Comparison of ENCODE assay signal across 1 cellular context in the genomic region with DNA sequence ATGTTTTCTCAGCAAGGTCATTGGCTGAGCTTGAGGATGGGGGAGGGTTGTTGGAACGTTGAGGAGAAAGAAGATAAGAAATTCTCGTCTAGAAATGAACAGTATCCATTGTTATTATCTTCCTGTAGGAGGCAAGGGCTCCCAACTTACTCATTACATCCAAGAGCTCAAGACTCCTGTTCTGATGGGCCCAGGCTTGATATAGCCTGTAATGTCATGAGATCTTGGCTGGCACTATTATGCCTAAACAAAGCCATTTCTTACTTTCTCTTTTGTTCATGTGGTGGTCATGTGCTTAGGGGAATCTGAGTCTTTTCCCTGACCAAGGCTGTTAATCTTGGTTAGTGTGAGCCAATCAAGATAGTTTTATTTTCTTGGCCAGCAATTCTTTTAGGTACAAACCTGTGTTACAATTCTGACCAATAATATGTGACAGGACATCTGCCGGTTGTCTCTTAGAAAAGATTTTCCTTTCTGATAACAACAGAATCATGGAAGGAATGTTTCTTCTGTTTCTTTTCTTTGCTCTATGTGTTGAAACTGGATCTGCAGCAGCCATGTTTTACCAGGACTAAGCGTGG.
TF ChIP-seq lines count a peak whose summit lies in the region.

No MANE protein-coding gene starts in this region.

TF ChIP-seq in K562, 482 proteins besides CTCF, POLR2A, EP300 and RAD21 (continued from another document and continues in another):
- TF ChIP-seq, protein P1, sequence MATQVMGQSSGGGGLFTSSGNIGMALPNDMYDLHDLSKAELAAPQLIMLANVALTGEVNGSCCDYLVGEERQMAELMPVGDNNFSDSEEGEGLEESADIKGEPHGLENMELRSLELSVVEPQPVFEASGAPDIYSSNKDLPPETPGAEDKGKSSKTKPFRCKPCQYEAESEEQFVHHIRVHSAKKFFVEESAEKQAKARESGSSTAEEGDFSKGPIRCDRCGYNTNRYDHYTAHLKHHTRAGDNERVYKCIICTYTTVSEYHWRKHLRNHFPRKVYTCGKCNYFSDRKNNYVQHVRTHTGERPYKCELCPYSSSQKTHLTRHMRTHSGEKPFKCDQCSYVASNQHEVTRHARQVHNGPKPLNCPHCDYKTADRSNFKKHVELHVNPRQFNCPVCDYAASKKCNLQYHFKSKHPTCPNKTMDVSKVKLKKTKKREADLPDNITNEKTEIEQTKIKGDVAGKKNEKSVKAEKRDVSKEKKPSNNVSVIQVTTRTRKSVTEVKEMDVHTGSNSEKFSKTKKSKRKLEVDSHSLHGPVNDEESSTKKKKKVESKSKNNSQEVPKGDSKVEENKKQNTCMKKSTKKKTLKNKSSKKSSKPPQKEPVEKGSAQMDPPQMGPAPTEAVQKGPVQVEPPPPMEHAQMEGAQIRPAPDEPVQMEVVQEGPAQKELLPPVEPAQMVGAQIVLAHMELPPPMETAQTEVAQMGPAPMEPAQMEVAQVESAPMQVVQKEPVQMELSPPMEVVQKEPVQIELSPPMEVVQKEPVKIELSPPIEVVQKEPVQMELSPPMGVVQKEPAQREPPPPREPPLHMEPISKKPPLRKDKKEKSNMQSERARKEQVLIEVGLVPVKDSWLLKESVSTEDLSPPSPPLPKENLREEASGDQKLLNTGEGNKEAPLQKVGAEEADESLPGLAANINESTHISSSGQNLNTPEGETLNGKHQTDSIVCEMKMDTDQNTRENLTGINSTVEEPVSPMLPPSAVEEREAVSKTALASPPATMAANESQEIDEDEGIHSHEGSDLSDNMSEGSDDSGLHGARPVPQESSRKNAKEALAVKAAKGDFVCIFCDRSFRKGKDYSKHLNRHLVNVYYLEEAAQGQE (CRISPR knock-in tag; IDR thresholded peaks at IDR 0.05; ENCODE audit: low read depth), result no peak
- TF ChIP-seq BRD9 (IDR thresholded peaks at IDR 0.05; ENCODE audit: low read depth, partially characterized antibody), result peak; percentile 48
- TF ChIP-seq MEIS2 (IDR thresholded peaks at IDR 0.05; ENCODE audit: partially characterized antibody), result peak; percentile 7
- TF ChIP-seq, protein P2, sequence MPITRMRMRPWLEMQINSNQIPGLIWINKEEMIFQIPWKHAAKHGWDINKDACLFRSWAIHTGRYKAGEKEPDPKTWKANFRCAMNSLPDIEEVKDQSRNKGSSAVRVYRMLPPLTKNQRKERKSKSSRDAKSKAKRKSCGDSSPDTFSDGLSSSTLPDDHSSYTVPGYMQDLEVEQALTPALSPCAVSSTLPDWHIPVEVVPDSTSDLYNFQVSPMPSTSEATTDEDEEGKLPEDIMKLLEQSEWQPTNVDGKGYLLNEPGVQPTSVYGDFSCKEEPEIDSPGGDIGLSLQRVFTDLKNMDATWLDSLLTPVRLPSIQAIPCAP (CRISPR knock-in tag; IDR thresholded peaks at IDR 0.05; ENCODE audit: borderline replicate concordance), result no peak
- TF ChIP-seq ZNF174 (CRISPR knock-in tag; IDR thresholded peaks at IDR 0.05), result no peak
- TF ChIP-seq DNMT1 (IDR thresholded peaks at IDR 0.05), result no peak
- TF ChIP-seq, protein P3, sequence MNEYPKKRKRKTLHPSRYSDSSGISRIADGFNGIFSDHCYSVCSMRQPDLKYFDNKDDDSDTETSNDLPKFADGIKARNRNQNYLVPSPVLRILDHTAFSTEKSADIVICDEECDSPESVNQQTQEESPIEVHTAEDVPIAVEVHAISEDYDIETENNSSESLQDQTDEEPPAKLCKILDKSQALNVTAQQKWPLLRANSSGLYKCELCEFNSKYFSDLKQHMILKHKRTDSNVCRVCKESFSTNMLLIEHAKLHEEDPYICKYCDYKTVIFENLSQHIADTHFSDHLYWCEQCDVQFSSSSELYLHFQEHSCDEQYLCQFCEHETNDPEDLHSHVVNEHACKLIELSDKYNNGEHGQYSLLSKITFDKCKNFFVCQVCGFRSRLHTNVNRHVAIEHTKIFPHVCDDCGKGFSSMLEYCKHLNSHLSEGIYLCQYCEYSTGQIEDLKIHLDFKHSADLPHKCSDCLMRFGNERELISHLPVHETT (CRISPR knock-in tag; conservative IDR thresholded peaks at IDR 0.05 in 1 of 2, IDR thresholded peaks at IDR 0.05 in 1 of 2), result peak in 1 of 2 experiments; percentile 73; a peak in 1 of 4 replicates
- peak; percentile 38; the same call in 1 of the 2 replicates for TF ChIP-seq DDX20 (tag; IDR thresholded peaks at IDR 0.05; ENCODE audit: low read depth)
- TF ChIP-seq L3MBTL2 (IDR thresholded peaks at IDR 0.05), result peak; percentile 77
- TF ChIP-seq ZNF311 (CRISPR knock-in tag; IDR thresholded peaks at IDR 0.05), result peak; percentile 47; the same call in 1 of the 2 replicates
- TF ChIP-seq, protein P4, sequence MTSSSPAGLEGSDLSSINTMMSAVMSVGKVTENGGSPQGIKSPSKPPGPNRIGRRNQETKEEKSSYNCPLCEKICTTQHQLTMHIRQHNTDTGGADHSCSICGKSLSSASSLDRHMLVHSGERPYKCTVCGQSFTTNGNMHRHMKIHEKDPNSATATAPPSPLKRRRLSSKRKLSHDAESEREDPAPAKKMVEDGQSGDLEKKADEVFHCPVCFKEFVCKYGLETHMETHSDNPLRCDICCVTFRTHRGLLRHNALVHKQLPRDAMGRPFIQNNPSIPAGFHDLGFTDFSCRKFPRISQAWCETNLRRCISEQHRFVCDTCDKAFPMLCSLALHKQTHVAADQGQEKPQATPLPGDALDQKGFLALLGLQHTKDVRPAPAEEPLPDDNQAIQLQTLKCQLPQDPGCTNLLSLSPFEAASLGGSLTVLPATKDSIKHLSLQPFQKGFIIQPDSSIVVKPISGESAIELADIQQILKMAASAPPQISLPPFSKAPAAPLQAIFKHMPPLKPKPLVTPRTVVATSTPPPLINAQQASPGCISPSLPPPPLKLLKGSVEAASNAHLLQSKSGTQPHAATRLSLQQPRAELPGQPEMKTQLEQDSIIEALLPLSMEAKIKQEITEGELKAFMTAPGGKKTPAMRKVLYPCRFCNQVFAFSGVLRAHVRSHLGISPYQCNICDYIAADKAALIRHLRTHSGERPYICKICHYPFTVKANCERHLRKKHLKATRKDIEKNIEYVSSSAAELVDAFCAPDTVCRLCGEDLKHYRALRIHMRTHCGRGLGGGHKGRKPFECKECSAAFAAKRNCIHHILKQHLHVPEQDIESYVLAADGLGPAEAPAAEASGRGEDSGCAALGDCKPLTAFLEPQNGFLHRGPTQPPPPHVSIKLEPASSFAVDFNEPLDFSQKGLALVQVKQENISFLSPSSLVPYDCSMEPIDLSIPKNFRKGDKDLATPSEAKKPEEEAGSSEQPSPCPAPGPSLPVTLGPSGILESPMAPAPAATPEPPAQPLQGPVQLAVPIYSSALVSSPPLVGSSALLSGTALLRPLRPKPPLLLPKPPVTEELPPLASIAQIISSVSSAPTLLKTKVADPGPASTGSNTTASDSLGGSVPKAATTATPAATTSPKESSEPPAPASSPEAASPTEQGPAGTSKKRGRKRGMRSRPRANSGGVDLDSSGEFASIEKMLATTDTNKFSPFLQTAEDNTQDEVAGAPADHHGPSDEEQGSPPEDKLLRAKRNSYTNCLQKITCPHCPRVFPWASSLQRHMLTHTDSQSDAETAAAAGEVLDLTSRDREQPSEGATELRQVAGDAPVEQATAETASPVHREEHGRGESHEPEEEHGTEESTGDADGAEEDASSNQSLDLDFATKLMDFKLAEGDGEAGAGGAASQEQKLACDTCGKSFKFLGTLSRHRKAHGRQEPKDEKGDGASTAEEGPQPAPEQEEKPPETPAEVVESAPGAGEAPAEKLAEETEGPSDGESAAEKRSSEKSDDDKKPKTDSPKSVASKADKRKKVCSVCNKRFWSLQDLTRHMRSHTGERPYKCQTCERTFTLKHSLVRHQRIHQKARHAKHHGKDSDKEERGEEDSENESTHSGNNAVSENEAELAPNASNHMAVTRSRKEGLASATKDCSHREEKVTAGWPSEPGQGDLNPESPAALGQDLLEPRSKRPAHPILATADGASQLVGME (CRISPR knock-in tag; IDR thresholded peaks at IDR 0.05), result no peak
- TF ChIP-seq, protein P5, sequence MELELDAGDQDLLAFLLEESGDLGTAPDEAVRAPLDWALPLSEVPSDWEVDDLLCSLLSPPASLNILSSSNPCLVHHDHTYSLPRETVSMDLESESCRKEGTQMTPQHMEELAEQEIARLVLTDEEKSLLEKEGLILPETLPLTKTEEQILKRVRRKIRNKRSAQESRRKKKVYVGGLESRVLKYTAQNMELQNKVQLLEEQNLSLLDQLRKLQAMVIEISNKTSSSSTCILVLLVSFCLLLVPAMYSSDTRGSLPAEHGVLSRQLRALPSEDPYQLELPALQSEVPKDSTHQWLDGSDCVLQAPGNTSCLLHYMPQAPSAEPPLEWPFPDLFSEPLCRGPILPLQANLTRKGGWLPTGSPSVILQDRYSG (tag; conservative IDR thresholded peaks at IDR 0.05; ENCODE audit: low read depth), result peak; percentile 67; the same call in 1 of the 2 replicates
- no peak for TF ChIP-seq BRD4 (IDR thresholded peaks at IDR 0.05)
- TF ChIP-seq, protein P6, sequence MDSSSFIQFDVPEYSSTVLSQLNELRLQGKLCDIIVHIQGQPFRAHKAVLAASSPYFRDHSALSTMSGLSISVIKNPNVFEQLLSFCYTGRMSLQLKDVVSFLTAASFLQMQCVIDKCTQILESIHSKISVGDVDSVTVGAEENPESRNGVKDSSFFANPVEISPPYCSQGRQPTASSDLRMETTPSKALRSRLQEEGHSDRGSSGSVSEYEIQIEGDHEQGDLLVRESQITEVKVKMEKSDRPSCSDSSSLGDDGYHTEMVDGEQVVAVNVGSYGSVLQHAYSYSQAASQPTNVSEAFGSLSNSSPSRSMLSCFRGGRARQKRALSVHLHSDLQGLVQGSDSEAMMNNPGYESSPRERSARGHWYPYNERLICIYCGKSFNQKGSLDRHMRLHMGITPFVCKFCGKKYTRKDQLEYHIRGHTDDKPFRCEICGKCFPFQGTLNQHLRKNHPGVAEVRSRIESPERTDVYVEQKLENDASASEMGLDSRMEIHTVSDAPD (CRISPR knock-in tag; IDR thresholded peaks at IDR 0.05), result no peak
- TF ChIP-seq, protein P7, sequence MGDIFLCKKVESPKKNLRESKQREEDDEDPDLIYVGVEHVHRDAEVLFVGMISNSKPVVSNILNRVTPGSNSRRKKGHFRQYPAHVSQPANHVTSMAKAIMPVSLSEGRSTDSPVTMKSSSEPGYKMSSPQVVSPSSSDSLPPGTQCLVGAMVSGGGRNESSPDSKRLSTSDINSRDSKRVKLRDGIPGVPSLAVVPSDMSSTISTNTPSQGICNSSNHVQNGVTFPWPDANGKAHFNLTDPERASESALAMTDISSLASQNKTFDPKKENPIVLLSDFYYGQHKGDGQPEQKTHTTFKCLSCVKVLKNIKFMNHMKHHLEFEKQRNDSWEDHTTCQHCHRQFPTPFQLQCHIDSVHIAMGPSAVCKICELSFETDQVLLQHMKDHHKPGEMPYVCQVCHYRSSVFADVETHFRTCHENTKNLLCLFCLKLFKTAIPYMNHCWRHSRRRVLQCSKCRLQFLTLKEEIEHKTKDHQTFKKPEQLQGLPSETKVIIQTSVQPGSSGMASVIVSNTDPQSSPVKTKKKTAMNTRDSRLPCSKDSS (IDR thresholded peaks at IDR 0.05; ENCODE audit: low read depth, partially characterized antibody), result no peak
- TF ChIP-seq RHOXF2B (CRISPR knock-in tag; conservative IDR thresholded peaks at IDR 0.05), result no peak
- TF ChIP-seq, protein P8, sequence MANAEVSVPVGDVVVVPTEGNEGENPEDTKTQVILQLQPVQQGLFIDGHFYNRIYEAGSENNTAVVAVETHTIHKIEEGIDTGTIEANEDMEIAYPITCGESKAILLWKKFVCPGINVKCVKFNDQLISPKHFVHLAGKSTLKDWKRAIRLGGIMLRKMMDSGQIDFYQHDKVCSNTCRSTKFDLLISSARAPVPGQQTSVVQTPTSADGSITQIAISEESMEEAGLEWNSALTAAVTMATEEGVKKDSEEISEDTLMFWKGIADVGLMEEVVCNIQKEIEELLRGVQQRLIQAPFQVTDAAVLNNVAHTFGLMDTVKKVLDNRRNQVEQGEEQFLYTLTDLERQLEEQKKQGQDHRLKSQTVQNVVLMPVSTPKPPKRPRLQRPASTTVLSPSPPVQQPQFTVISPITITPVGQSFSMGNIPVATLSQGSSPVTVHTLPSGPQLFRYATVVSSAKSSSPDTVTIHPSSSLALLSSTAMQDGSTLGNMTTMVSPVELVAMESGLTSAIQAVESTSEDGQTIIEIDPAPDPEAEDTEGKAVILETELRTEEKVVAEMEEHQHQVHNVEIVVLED (CRISPR knock-in tag; IDR thresholded peaks at IDR 0.05), result no peak
- peak; percentile 48; the same call in 1 of the 2 replicates for TF ChIP-seq ZNF134 (CRISPR knock-in tag; conservative IDR thresholded peaks at IDR 0.05)
- no peak for TF ChIP-seq CEBPG (CRISPR knock-in tag; IDR thresholded peaks at IDR 0.05)
- no peak for TF ChIP-seq CEBPG (tag; conservative IDR thresholded peaks at IDR 0.05 in 1 of 2, IDR thresholded peaks at IDR 0.05 in 1 of 2)
- no peak for TF ChIP-seq SMAD1 (IDR thresholded peaks at IDR 0.05; ENCODE audit: low read depth, low read length, partially characterized antibody)
- TF ChIP-seq ZNF24 (IDR thresholded peaks at IDR 0.05), result no peak
- TF ChIP-seq SMAD3 (CRISPR knock-in tag; conservative IDR thresholded peaks at IDR 0.05), result 0 out of 2 replicates have a peak, but pooled peaks have one; percentile 35
- no peak for TF ChIP-seq HNRNPK (IDR thresholded peaks at IDR 0.05; ENCODE audit: low read depth, low read length, poor library complexity, severe bottlenecking)
- TF ChIP-seq SREBF2 (CRISPR knock-in tag; IDR thresholded peaks at IDR 0.05), result no peak
- TF ChIP-seq SIN3A (IDR thresholded peaks at IDR 0.05; ENCODE audit: borderline replicate concordance in 2 of 2, control insufficient read depth in 1 of 2, low read depth in 2 of 2, low read length in 2 of 2), result no peak
- no peak for TF ChIP-seq YBX1 (IDR thresholded peaks at IDR 0.05)
- TF ChIP-seq ZNF75A (CRISPR knock-in tag; IDR thresholded peaks at IDR 0.05), result no peak
- TF ChIP-seq PURB (CRISPR knock-in tag; IDR thresholded peaks at IDR 0.05; ENCODE audit: low read depth), result no peak
- TF ChIP-seq, protein P9, sequence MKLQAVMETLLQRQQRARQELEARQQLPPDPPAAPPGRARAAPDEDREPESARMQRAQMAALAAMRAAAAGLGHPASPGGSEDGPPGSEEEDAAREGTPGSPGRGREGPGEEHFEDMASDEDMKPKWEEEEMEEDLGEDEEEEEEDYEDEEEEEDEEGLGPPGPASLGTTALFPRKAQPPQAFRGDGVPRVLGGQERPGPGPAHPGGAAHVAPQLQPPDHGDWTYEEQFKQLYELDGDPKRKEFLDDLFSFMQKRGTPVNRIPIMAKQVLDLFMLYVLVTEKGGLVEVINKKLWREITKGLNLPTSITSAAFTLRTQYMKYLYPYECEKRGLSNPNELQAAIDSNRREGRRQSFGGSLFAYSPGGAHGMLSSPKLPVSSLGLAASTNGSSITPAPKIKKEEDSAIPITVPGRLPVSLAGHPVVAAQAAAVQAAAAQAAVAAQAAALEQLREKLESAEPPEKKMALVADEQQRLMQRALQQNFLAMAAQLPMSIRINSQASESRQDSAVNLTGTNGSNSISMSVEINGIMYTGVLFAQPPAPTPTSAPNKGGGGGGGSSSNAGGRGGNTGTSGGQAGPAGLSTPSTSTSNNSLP (IDR thresholded peaks at IDR 0.05; ENCODE audit: borderline replicate concordance, low read depth, low read length), result no peak
- no peak for TF ChIP-seq THRAP3 (IDR thresholded peaks at IDR 0.05; ENCODE audit: borderline replicate concordance)
- TF ChIP-seq ZNF766 (CRISPR knock-in tag; conservative IDR thresholded peaks at IDR 0.05), result peak; percentile 60; the same call in 1 of the 2 replicates
- no peak for TF ChIP-seq FOXA3 (CRISPR knock-in tag; conservative IDR thresholded peaks at IDR 0.05 in 1 of 2, IDR thresholded peaks at IDR 0.05 in 1 of 2)
- TF ChIP-seq ERF (CRISPR knock-in tag; IDR thresholded peaks at IDR 0.05), result no peak
- TF ChIP-seq TFAM (CRISPR knock-in tag; conservative IDR thresholded peaks at IDR 0.05), result no peak
- no peak for TF ChIP-seq SMC3 (conservative IDR thresholded peaks at IDR 0.05; ENCODE audit: insufficient read depth, low read depth, low read length)
- no peak for TF ChIP-seq ZNF124 (CRISPR knock-in tag; IDR thresholded peaks at IDR 0.05)
- no peak for TF ChIP-seq ZNF561 (CRISPR knock-in tag; conservative IDR thresholded peaks at IDR 0.05)
- TF ChIP-seq SIRT6 (IDR thresholded peaks at IDR 0.05; ENCODE audit: low read depth, low read length), result no peak
- TF ChIP-seq ZNF445 (CRISPR knock-in tag; IDR thresholded peaks at IDR 0.05; ENCODE audit: low read depth), result no peak
- no peak for TF ChIP-seq BCOR (IDR thresholded peaks at IDR 0.05)
- TF ChIP-seq ZKSCAN8 (CRISPR knock-in tag; IDR thresholded peaks at IDR 0.05), result no peak
